ENCODE assay signal across 8 cellular contexts in the genomic region with DNA sequence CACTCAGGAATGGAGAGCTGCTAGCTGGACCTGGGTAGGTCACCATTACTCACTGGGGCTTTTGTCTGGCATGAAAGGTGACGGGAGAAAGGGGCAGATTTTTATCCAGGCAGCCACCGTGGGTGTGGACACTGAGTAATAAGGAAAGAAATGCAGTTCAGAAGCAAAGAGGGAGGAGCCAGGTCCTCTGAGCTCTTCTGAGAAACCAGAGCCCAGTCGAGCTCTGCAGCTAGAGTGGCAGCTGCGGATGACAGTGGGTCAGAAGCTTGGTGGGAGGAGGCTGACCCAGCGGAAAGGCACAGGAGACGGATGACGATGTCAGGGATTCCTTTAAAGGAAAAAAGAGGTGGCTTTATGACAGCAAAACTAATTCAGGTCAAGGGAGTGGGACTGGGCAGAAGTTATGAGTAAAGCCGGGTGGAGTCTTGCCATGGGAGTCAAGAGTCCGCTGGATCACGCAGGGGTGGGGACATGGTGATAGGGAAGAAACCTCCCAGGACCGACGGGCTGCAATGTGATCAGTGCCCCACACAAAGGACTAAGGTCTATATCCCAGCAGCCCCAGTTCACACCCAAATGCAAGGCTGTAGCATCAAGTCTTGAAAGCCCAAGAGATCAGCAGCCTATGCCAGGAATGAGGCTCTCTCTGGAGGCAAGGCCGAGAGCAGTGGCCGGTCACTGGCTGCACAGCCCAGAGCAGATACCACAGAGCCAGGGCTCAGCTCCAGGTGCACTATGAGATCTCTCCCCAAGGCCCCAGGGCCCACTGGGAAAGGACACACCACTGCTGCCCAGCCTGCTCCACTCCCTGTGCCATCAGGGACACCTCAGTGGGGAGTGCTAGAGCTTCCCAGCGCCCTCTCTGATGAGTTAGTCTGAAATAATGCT. TPM values are rescaled to one million over a fixed set of nuclear protein-coding genes. Genes with fewer than 3 reads are reported as not detected.
DNase-seq lines count a peak whose midpoint lies in the region; ATAC-seq and TF ChIP-seq lines count a peak whose summit lies in the region.

No MANE protein-coding gene starts in this region.

- H3K9me3 ChIP-seq in breast epithelium: no peaks in the 10 kb centered on the region
- H3K9me3 ChIP-seq in upper lobe of left lung: no peaks in the 10 kb centered on the region

- H3K27me3 Mint-ChIP-seq in activated CD4-positive, alpha-beta T cell treated with anti-CD3 and anti-CD28 coated beads, Interleukin-2, amount 10 ng/mL, durations not matched to agents 24 days and 14 days: no peaks in the 10 kb centered on the region
- H3K27me3 Mint-ChIP-seq in activated CD4-positive, alpha-beta T cell treated with anti-CD3 and anti-CD28 coated beads, Interleukin-2, amount 10 ng/mL, durations not matched to agents 7 days and 5 days: no peaks in the 10 kb centered on the region

- H3K4me1 ChIP-seq in breast epithelium: peaks cover 3 to 27% of the 10 kb centered on the region in 2 donors
- peaks cover 14 to 42% (median 24%) of the 10 kb centered on the region in 4 donors for H3K4me1 ChIP-seq in upper lobe of left lung

- H3K27ac ChIP-seq in breast epithelium (peak overlapping the region; percentile 90 to 99), upper lobe of left lung (peak overlapping the region; percentile 40 to 67 (median 56))

- 22 to 27% methylated on average over 15 of the region's 15 CpGs for WGBS in lower leg skin, 2 donors
- 74 to 75% methylated on average over 13 to 15 of the region's 15 CpGs for WGBS in upper lobe of left lung, 2 donors

- no peak for TF ChIP-seq CTCF in breast epithelium (IDR thresholded peaks at IDR 0.05)
- TF ChIP-seq CTCF in lower leg skin (IDR thresholded peaks at IDR 0.05): no peak
- no peak for TF ChIP-seq CTCF in upper lobe of left lung (IDR thresholded peaks at IDR 0.05)

- intact Hi-C loops in activated CD4-positive, alpha-beta T cell treated with anti-CD3 and anti-CD28 coated beads, Interleukin-2, amount 10 ng/mL, durations not matched to agents 24 days and 14 days (cut with micrococcal nuclease): no loop called here
- intact Hi-C loops in breast epithelium (cut with DNase I; ENCODE audit: low total_unique reads) (no loop called here), lower leg skin (cut with DNase I; ENCODE audit: low total_unique reads) (no loop called here)

- POLR2A ChIA-PET in activated CD4-positive, alpha-beta T cell treated with anti-CD3 and anti-CD28 coated beads, Interleukin-2, amount 10 ng/mL, durations not matched to agents 7 days and 5 days (lab: Charles Lee): no interaction called here

- H3K27me3 ChIP-seq in breast epithelium (no peaks in the 10 kb centered on the region), upper lobe of left lung (no peaks in the 10 kb centered on the region)

- no peaks in the 10 kb centered on the region for H3K9me3 Mint-ChIP-seq in activated CD4-positive, alpha-beta T cell treated with anti-CD3 and anti-CD28 coated beads, Interleukin-2, amount 10 ng/mL, durations not matched to agents 24 days and 14 days
- H3K9me3 Mint-ChIP-seq in activated CD4-positive, alpha-beta T cell treated with anti-CD3 and anti-CD28 coated beads, Interleukin-2, amount 10 ng/mL, durations not matched to agents 7 days and 5 days: no peaks in the 10 kb centered on the region

- peak; percentile 64 for DNase-seq in activated CD4-positive, alpha-beta T cell treated with anti-CD3 and anti-CD28 coated beads, Interleukin-2, amount 10 ng/mL, durations not matched to agents 24 days and 14 days
- no peak for DNase-seq in activated CD4-positive, alpha-beta T cell treated with anti-CD3 and anti-CD28 coated beads, Interleukin-2, amount 10 ng/mL, durations not matched to agents 7 days and 5 days
- DNase-seq in breast epithelium (ENCODE audit: low spot score in 2 of 2): peak in 1 of 2 donors; percentile 76
- peak; percentile 71 to 93 for DNase-seq in lower leg skin (ENCODE audit: low spot score in 2 of 2)
- no peak for DNase-seq in upper lobe of left lung
- DNase-seq in putamen (ENCODE audit: low spot score): no peak
- no peak for DNase-seq in activated CD4-positive, CD25-positive, alpha-beta regulatory T cell (lab: John Stamatoyannopoulos, UW)

- ATAC-seq in upper lobe of left lung (ENCODE audit: low FRiP score in 2 of 2): peak; percentile 27 to 83
- no peak for ATAC-seq in GM21717 (IDR thresholded peaks at IDR 0.05; ENCODE audit: unreplicated experiment)

- H3K4me1 Mint-ChIP-seq in activated CD4-positive, alpha-beta T cell treated with anti-CD3 and anti-CD28 coated beads, Interleukin-2, amount 10 ng/mL, durations not matched to agents 24 days and 14 days: peaks cover 35% of the 10 kb centered on the region
- H3K4me1 Mint-ChIP-seq in activated CD4-positive, alpha-beta T cell treated with anti-CD3 and anti-CD28 coated beads, Interleukin-2, amount 10 ng/mL, durations not matched to agents 7 days and 5 days: peaks cover 31% of the 10 kb centered on the region

- no peak overlapping the region for H3K4me3 Mint-ChIP-seq in activated CD4-positive, alpha-beta T cell treated with anti-CD3 and anti-CD28 coated beads, Interleukin-2, amount 10 ng/mL, durations not matched to agents 24 days and 14 days
- no peak overlapping the region for H3K4me3 Mint-ChIP-seq in activated CD4-positive, alpha-beta T cell treated with anti-CD3 and anti-CD28 coated beads, Interleukin-2, amount 10 ng/mL, durations not matched to agents 7 days and 5 days

- no peaks in the 10 kb centered on the region for H3K36me3 ChIP-seq in breast epithelium
- no peaks in the 10 kb centered on the region for H3K36me3 ChIP-seq in upper lobe of left lung

- H3K4me3 ChIP-seq in breast epithelium (peak overlapping the region in 1 of 3 donors; percentile 0), lower leg skin (ENCODE audit: low read depth, poor library complexity, severe bottlenecking) (no peak overlapping the region), upper lobe of left lung (no peak overlapping the region)

- H3K36me3 Mint-ChIP-seq in activated CD4-positive, alpha-beta T cell treated with anti-CD3 and anti-CD28 coated beads, Interleukin-2, amount 10 ng/mL, durations not matched to agents 24 days and 14 days (ENCODE audit: low read depth): peaks cover 7% of the 10 kb centered on the region
- H3K36me3 Mint-ChIP-seq in activated CD4-positive, alpha-beta T cell treated with anti-CD3 and anti-CD28 coated beads, Interleukin-2, amount 10 ng/mL, durations not matched to agents 7 days and 5 days (ENCODE audit: low read depth): peaks cover 3% of the 10 kb centered on the region

- TF ChIP-seq EP300 in upper lobe of left lung (IDR thresholded peaks at IDR 0.05): no peak

- CTCF ChIA-PET in activated CD4-positive, alpha-beta T cell treated with anti-CD3 and anti-CD28 coated beads, Interleukin-2, amount 10 ng/mL, durations not matched to agents 7 days and 5 days (lab: Charles Lee): interaction anchor here (0.6 to 4.8 kb wide), 11 partner anchors 9 to 538 kb away, joined by 3 to 24 read pairs (median 3); partner anchors contain the start of gene HIC1

- TF ChIP-seq POLR2A in breast epithelium (IDR thresholded peaks at IDR 0.05) (no peak), lower leg skin (IDR thresholded peaks at IDR 0.05) (no peak), upper lobe of left lung (IDR thresholded peaks at IDR 0.05) (no peak)

- H3K27ac Mint-ChIP-seq in activated CD4-positive, alpha-beta T cell treated with anti-CD3 and anti-CD28 coated beads, Interleukin-2, amount 10 ng/mL, durations not matched to agents 24 days and 14 days: peak overlapping the region; percentile 79
- no peak overlapping the region for H3K27ac Mint-ChIP-seq in activated CD4-positive, alpha-beta T cell treated with anti-CD3 and anti-CD28 coated beads, Interleukin-2, amount 10 ng/mL, durations not matched to agents 7 days and 5 days

RNA-seq across cellular contexts. Expression of gene MNT, which starts 6.3 kb away (rescaled TPM):
- total RNA-seq in activated CD4-positive, alpha-beta T cell treated with anti-CD3 and anti-CD28 coated beads, Interleukin-2, amount 10 ng/mL, durations not matched to agents 24 days and 14 days: 29.1 and 32.8 TPM in 2 replicates
- 10 to 100 TPM; 24.2 to 31.1 TPM for total RNA-seq in activated CD4-positive, alpha-beta T cell treated with anti-CD3 and anti-CD28 coated beads, Interleukin-2, amount 10 ng/mL, durations not matched to agents 7 days and 5 days
- 10 to 100 TPM in 1 of 3 donors, 1 to 10 TPM in 2; 7.7 to 10.2 (median 8.8) TPM for total RNA-seq in breast epithelium
- total RNA-seq in lower leg skin: 10 to 100 TPM; 10.3 to 28.6 (median 15.4) TPM
- 10 to 100 TPM; 14.9 to 68.1 (median 38.6) TPM for total RNA-seq in upper lobe of left lung

Comparison
In these comparisons a context has a peak if more than half of its experiments do, and no peak if none do; other contexts are left out.
1. DNase-seq: peak in activated CD4-positive, alpha-beta T cell treated with anti-CD3 and anti-CD28 coated beads, Interleukin-2, amount 10 ng/mL, durations not matched to agents 24 days and 14 days (single experiment) and lower leg skin (2 of 2); none in activated CD4-positive, alpha-beta T cell treated with anti-CD3 and anti-CD28 coated beads, Interleukin-2, amount 10 ng/mL, durations not matched to agents 7 days and 5 days (single experiment), upper lobe of left lung (0 of 2), putamen (single experiment) and activated CD4-positive, CD25-positive, alpha-beta regulatory T cell (0 of 4).